Comparison of ENCODE assay signal across 15 cellular contexts in genomic region chr17:21076242-21076641, GRCh38. TPM values are rescaled to one million over a fixed set of nuclear protein-coding genes. Genes with fewer than 3 reads are reported as not detected.
DNase-seq lines count a peak whose midpoint lies in the region; ATAC-seq and TF ChIP-seq lines count a peak whose summit lies in the region.
"Had no signal": no experiment of that assay in that cellular context is flagged by ENCODE, and none has a peak within 500 bp of the region (broad histone marks: within the 10 kb centered on the region; RNA-seq: fewer than 3 reads in every experiment).

No MANE protein-coding gene starts in this region.

- WGBS in esophagus muscularis mucosa: 81% methylated on average over 3 of the region's 3 CpGs
- 65% methylated on average over 3 of the region's 3 CpGs for WGBS in prostate gland
- 81% methylated on average over 3 of the region's 3 CpGs for WGBS in suprapubic skin

- H3K27ac ChIP-seq in SJCRH30 (peak overlapping the region; percentile 95), esophagus muscularis mucosa (replicated peaks in 1 of 4) (peak overlapping the region; percentile 69 to 81 (median 73)), prostate gland (peak overlapping the region; percentile 21 to 38), suprapubic skin (peak overlapping the region; percentile 56)

- TF ChIP-seq CTCF in esophagus muscularis mucosa (IDR thresholded peaks at IDR 0.05) (no peak), prostate gland (IDR thresholded peaks at IDR 0.05) (no peak), suprapubic skin (IDR thresholded peaks at IDR 0.05) (no peak)

- H3K27me3 ChIP-seq in SJCRH30 (no peaks in the 10 kb centered on the region), esophagus muscularis mucosa (no peaks in the 10 kb centered on the region), prostate gland (replicated peaks; ENCODE audit: insufficient read depth) (no peaks in the 10 kb centered on the region), suprapubic skin (no peaks in the 10 kb centered on the region)

- intact Hi-C loops in esophagus muscularis mucosa (cut with DNase I): no loop called here
- intact Hi-C loops in prostate gland (cut with DNase I): no loop called here

- H3K9me3 ChIP-seq in SJCRH30 (replicated peaks): peaks cover 5% of the 10 kb centered on the region; the same call in 1 of the 2 replicates
- H3K9me3 ChIP-seq in esophagus muscularis mucosa: no peaks in the 10 kb centered on the region
- no peaks in the 10 kb centered on the region for H3K9me3 ChIP-seq in prostate gland
- no peaks in the 10 kb centered on the region for H3K9me3 ChIP-seq in suprapubic skin
- H3K9me3 ChIP-seq: Caco-2 had no signal

- TF ChIP-seq POLR2A in esophagus muscularis mucosa (IDR thresholded peaks at IDR 0.05; ENCODE audit: low read depth) (no peak), prostate gland (IDR thresholded peaks at IDR 0.05) (no peak), suprapubic skin (IDR thresholded peaks at IDR 0.05) (no peak)

- H3K4me1 ChIP-seq in SJCRH30 (peaks cover 27% of the 10 kb centered on the region), esophagus muscularis mucosa (peaks cover 7 to 18% (median 17%) of the 10 kb centered on the region in 4 donors), prostate gland (replicated peaks) (peaks cover 3% of the 10 kb centered on the region), suprapubic skin (peaks cover 14% of the 10 kb centered on the region)
- H3K4me1 ChIP-seq: Caco-2 had no signal

- H3K36me3 ChIP-seq in SJCRH30: peaks cover 16% of the 10 kb centered on the region
- H3K36me3 ChIP-seq in esophagus muscularis mucosa: no peaks in the 10 kb centered on the region
- no peaks in the 10 kb centered on the region for H3K36me3 ChIP-seq in prostate gland
- H3K36me3 ChIP-seq in suprapubic skin: no peaks in the 10 kb centered on the region

- ATAC-seq in GM18517 (IDR thresholded peaks at IDR 0.05; ENCODE audit: unreplicated experiment) (no peak), HG03045 (IDR thresholded peaks at IDR 0.05; ENCODE audit: unreplicated experiment) (no peak)
- ATAC-seq: GM23338 had no signal

- no peak for DNase-seq in SJCRH30
- no peak for DNase-seq in esophagus muscularis mucosa (ENCODE audit: extremely low spot score)
- DNase-seq in prostate gland (ENCODE audit: low spot score): no peak
- no peak for DNase-seq in suprapubic skin (ENCODE audit: low spot score in 2 of 2)
- no peak for DNase-seq in GOT3 (lab: John Stamatoyannopoulos, UW)
- DNase-seq in SKM-1 (lab: John Stamatoyannopoulos, UW; ENCODE audit: unreplicated experiment): no peak
- DNase-seq: AML-193, Caco-2, KBM-7, NCI-H1048, NCI-H226, NCI-H69 had no signal

- TF ChIP-seq EP300 in esophagus muscularis mucosa (IDR thresholded peaks at IDR 0.05): no peak
- no peak for TF ChIP-seq EP300 in suprapubic skin (IDR thresholded peaks at IDR 0.05)

- H3K4me3 ChIP-seq in SJCRH30 (peak overlapping the region; percentile 66), esophagus muscularis mucosa (no peak overlapping the region), prostate gland (no peak overlapping the region), suprapubic skin (peak overlapping the region; percentile 20)
- H3K4me3 ChIP-seq: GM23338 had no signal

RNA-seq across cellular contexts. Expression of gene USP22, which starts 33.4 kb away (rescaled TPM):
- total RNA-seq in SJCRH30 (2014; rRNA removed; shearing (Covaris generic)): 621 and 662 TPM in 2 replicates
- total RNA-seq in esophagus muscularis mucosa (100 to 1,000 TPM in 2 of 4 donors, 10 to 100 TPM in 2; 78.5 to 135 (median 112) TPM), prostate gland (100 to 1,000 TPM; 133 to 242 TPM), suprapubic skin (100 to 1,000 TPM; 116 to 166 (median 152) TPM)

RNA-seq across cellular contexts. Expression of gene DHRS7B, which starts 50.5 kb away (rescaled TPM):
- 16.7 and 20.8 TPM in 2 replicates for total RNA-seq in SJCRH30 (2014; rRNA removed; shearing (Covaris generic))
- 10 to 100 TPM; 24.0 to 30.3 (median 28.8) TPM for total RNA-seq in esophagus muscularis mucosa
- 10 to 100 TPM; 52.1 to 67.5 TPM for total RNA-seq in prostate gland
- 10 to 100 TPM; 42.8 to 64.1 (median 50.6) TPM for total RNA-seq in suprapubic skin

Comparison
In these comparisons a context has a peak if more than half of its experiments do, and no peak if none do; other contexts are left out.
1. H3K27ac ChIP-seq: peak in every context shown above with its lines; median percentile 95 in SJCRH30; 73 in esophagus muscularis mucosa; 56 in suprapubic skin; 30 in prostate gland.
2. H3K4me3 ChIP-seq: peak in SJCRH30 (single experiment) and suprapubic skin (single experiment); none in esophagus muscularis mucosa (0 of 4) and prostate gland (0 of 2).